ENCODE assay signal across 27 cellular contexts in genomic region chr20:56409946-56410345, GRCh38. TPM values are rescaled to one million over a fixed set of nuclear protein-coding genes. Genes with fewer than 3 reads are reported as not detected.
DNase-seq lines count a peak whose midpoint lies in the region; ATAC-seq and TF ChIP-seq lines count a peak whose summit lies in the region.
"Had no signal": no experiment of that assay in that cellular context is flagged by ENCODE, and none has a peak within 500 bp of the region (broad histone marks: within the 10 kb centered on the region; RNA-seq: fewer than 3 reads in every experiment).

No MANE protein-coding gene starts in this region.

- POLR2A ChIA-PET in CD8-positive, alpha-beta memory T cell (lab: Charles Lee), result interaction anchor here (0.6 kb wide), 1 partner anchor 26 kb away, joined by 3 read pairs; no protein-coding TSS in a partner anchor

- H3K36me3 Mint-ChIP-seq in activated T-cell treated with anti-CD3 and anti-CD28 coated beads, Interleukin-2, amount 50 U/mL, for 72 hours (ENCODE audit: insufficient read depth in 2 of 2), result peaks cover 20 to 49% of the 10 kb centered on the region in 2 donors
- peaks cover 0 to 55% (median 16%) of the 10 kb centered on the region in 3 donors for H3K36me3 Mint-ChIP-seq in CD8-positive, alpha-beta memory T cell

- no peak for TF ChIP-seq POLR2A in gastroesophageal sphincter (IDR thresholded peaks at IDR 0.05)
- no peak for TF ChIP-seq POLR2A in testis (IDR thresholded peaks at IDR 0.05)

- no peaks in the 10 kb centered on the region for H3K27me3 ChIP-seq in CD8-positive, alpha-beta memory T cell (ENCODE audit: insufficient read depth, low read length, poor library complexity, severe bottlenecking)
- H3K27me3 ChIP-seq in gastroesophageal sphincter, result no peaks in the 10 kb centered on the region
- H3K27me3 ChIP-seq in neutrophil, result no peaks in the 10 kb centered on the region
- H3K27me3 ChIP-seq in testis, result no peaks in the 10 kb centered on the region
- H3K27me3 ChIP-seq: MG63 had no signal

- 36 to 80% methylated on average over 1 of the region's 1 CpG for WGBS in gastroesophageal sphincter (ENCODE audit: low coverage in 1 of 2), 2 donors
- 61 to 76% methylated on average over 1 of the region's 1 CpG for WGBS in testis, 2 donors

- H3K27ac ChIP-seq in CD8-positive, alpha-beta memory T cell (ENCODE audit: low read depth, low read length), result no peak overlapping the region
- H3K27ac ChIP-seq in gastroesophageal sphincter, result peak overlapping the region in 3 of 4 donors; percentile 5 to 58 (median 33)
- H3K27ac ChIP-seq in neutrophil, result peak overlapping the region; percentile 97
- H3K27ac ChIP-seq in testis, result no peak overlapping the region
- H3K27ac ChIP-seq: parathyroid adenoma had no signal

- no peak for TF ChIP-seq CTCF in gastroesophageal sphincter (IDR thresholded peaks at IDR 0.05)
- TF ChIP-seq CTCF in neutrophil (IDR thresholded peaks at IDR 0.05), result no peak
- no peak for TF ChIP-seq CTCF in testis (IDR thresholded peaks at IDR 0.05)

- no peak overlapping the region for H3K4me3 ChIP-seq in CD8-positive, alpha-beta memory T cell (ENCODE audit: low read length)
- no peak overlapping the region for H3K4me3 ChIP-seq in gastroesophageal sphincter
- peak overlapping the region in 1 of 2 experiments; percentile 33 for H3K4me3 ChIP-seq in neutrophil (ENCODE audit: low read depth in 1 of 2, low read length in 1 of 2)
- H3K4me3 ChIP-seq in testis, result no peak overlapping the region
- H3K4me3 ChIP-seq: lung, MG63, skin epidermis had no signal

- no peak for ATAC-seq in activated T-cell treated with anti-CD3 and anti-CD28 coated beads, Interleukin-2, amount 50 U/mL, for 72 hours (replicated peaks in 1 of 2)
- no peak for ATAC-seq in gastroesophageal sphincter
- ATAC-seq: esophagus mucosa had no signal

- DNase-seq in activated T-cell treated with anti-CD3 and anti-CD28 coated beads, Interleukin-2, amount 50 U/mL, for 72 hours, result no peak
- no peak for DNase-seq in activated T-cell treated with anti-CD3 and anti-CD28 coated beads, Interleukin-2, amount 50 U/mL, for 1 hour
- no peak for DNase-seq in CD8-positive, alpha-beta memory T cell
- DNase-seq in GOT3 (lab: John Stamatoyannopoulos, UW) (no peak), NCI-H69 (lab: John Stamatoyannopoulos, UW) (no peak), testis (no peak)
- DNase-seq: ACHN; activated CD4-positive, alpha-beta T cell treated with anti-CD3 and anti-CD28 coated beads, Interleukin-2, amount 50 U/mL, for 48 hours; anterior cingulate cortex; central memory CD4-positive, alpha-beta T cell; DMS79; MG63; NCI-H146; NCI-H2171 treated with DMSO at 0.1 percent for 48 hours; NCI-H774; OCI-M1; SHP77 treated with DMSO at 0.1 percent for 48 hours; stimulated activated CD4-positive, alpha-beta T cell treated with anti-CD3 and anti-CD28 coated beads, Interleukin-2, amount 100 ng/mL, for 48 hours; T-helper 1 cell had no signal

- intact Hi-C loops in testis (cut with DNase I; ENCODE audit: low total_unique reads), result no loop called here

- no peaks in the 10 kb centered on the region for H3K27me3 Mint-ChIP-seq in activated T-cell treated with anti-CD3 and anti-CD28 coated beads, Interleukin-2, amount 50 U/mL, for 72 hours (ENCODE audit: low read depth)
- no peaks in the 10 kb centered on the region for H3K27me3 Mint-ChIP-seq in CD8-positive, alpha-beta memory T cell

- peaks cover 37% of the 10 kb centered on the region for H3K4me1 ChIP-seq in CD8-positive, alpha-beta memory T cell (ENCODE audit: insufficient read depth, low read length)
- H3K4me1 ChIP-seq in gastroesophageal sphincter, result peaks cover 0 to 25% (median 4%) of the 10 kb centered on the region in 3 donors
- peaks cover 62 to 65% of the 10 kb centered on the region in 2 experiments for H3K4me1 ChIP-seq in neutrophil (ENCODE audit: control insufficient read depth in 1 of 2, insufficient read depth in 1 of 2, low read depth in 1 of 2, low read length in 1 of 2)
- H3K4me1 ChIP-seq in testis, result peaks cover 13% of the 10 kb centered on the region
- H3K4me1 ChIP-seq: parathyroid adenoma had no signal

- CTCF ChIA-PET in CD8-positive, alpha-beta memory T cell (lab: Charles Lee), result interaction anchor here (2.3 kb wide), 1 partner anchor 20 kb away, joined by 6 read pairs; no protein-coding TSS in a partner anchor

- no peak for TF ChIP-seq EP300 in gastroesophageal sphincter (IDR thresholded peaks at IDR 0.05)

- H3K4me3 Mint-ChIP-seq in activated T-cell treated with anti-CD3 and anti-CD28 coated beads, Interleukin-2, amount 50 U/mL, for 72 hours, result peak overlapping the region in 1 of 2 donors; percentile 57
- no peak overlapping the region for H3K4me3 Mint-ChIP-seq in CD8-positive, alpha-beta memory T cell
- H3K4me3 Mint-ChIP-seq: activated T-helper 1 cell treated with anti-CD3 and anti-CD28 coated beads, Interleukin-12 subunit alpha, Interleukin-12 subunit beta, Interleukin-2, Interleukin-4 antibody, amounts not matched to agents 30 ng/mL and 10 ng/mL and 1 ng/mL, durations not matched to agents 14 hours and 24 hours and 36 hours had no signal

- peak overlapping the region; percentile 90 for H3K27ac Mint-ChIP-seq in activated T-cell treated with anti-CD3 and anti-CD28 coated beads, Interleukin-2, amount 50 U/mL, for 72 hours
- peak overlapping the region in 6 of 8 donors; percentile 10 to 84 (median 64) for H3K27ac Mint-ChIP-seq in CD8-positive, alpha-beta memory T cell
- H3K27ac Mint-ChIP-seq: activated T-helper 1 cell treated with anti-CD3 and anti-CD28 coated beads, Interleukin-12 subunit alpha, Interleukin-12 subunit beta, Interleukin-2, Interleukin-4 antibody, amounts not matched to agents 30 ng/mL and 10 ng/mL and 1 ng/mL, durations not matched to agents 14 hours and 24 hours and 36 hours had no signal

- peaks cover 61% of the 10 kb centered on the region for H3K4me1 Mint-ChIP-seq in activated T-cell treated with anti-CD3 and anti-CD28 coated beads, Interleukin-2, amount 50 U/mL, for 72 hours (ENCODE audit: low read depth)
- H3K4me1 Mint-ChIP-seq in CD8-positive, alpha-beta memory T cell, result peaks cover 32 to 50% (median 35%) of the 10 kb centered on the region in 3 donors

- H3K9me3 ChIP-seq in CD8-positive, alpha-beta memory T cell (ENCODE audit: low read length), result no peaks in the 10 kb centered on the region
- H3K9me3 ChIP-seq in gastroesophageal sphincter, result no peaks in the 10 kb centered on the region
- no peaks in the 10 kb centered on the region for H3K9me3 ChIP-seq in neutrophil
- no peaks in the 10 kb centered on the region for H3K9me3 ChIP-seq in testis
- H3K9me3 ChIP-seq: MG63 had no signal

- peaks cover 16% of the 10 kb centered on the region for H3K36me3 ChIP-seq in CD8-positive, alpha-beta memory T cell (ENCODE audit: insufficient read depth, low read length)
- peaks cover 0 to 47% of the 10 kb centered on the region in 2 donors for H3K36me3 ChIP-seq in gastroesophageal sphincter
- peaks cover 17% of the 10 kb centered on the region for H3K36me3 ChIP-seq in neutrophil
- no peaks in the 10 kb centered on the region for H3K36me3 ChIP-seq in testis (ENCODE audit: low read depth, missing control alignments)

- peaks cover 1 to 3% of the 10 kb centered on the region in 2 donors for H3K9me3 Mint-ChIP-seq in activated T-cell treated with anti-CD3 and anti-CD28 coated beads, Interleukin-2, amount 50 U/mL, for 72 hours
- no peaks in the 10 kb centered on the region for H3K9me3 Mint-ChIP-seq in CD8-positive, alpha-beta memory T cell

RNA-seq across cellular contexts. Expression of gene CASS4, which starts 2.1 kb away (rescaled TPM):
- 1 to 10 TPM; 3.5 to 6.9 TPM for total RNA-seq in activated T-cell treated with anti-CD3 and anti-CD28 coated beads, Interleukin-2, amount 50 U/mL, for 72 hours
- total RNA-seq in CD8-positive, alpha-beta memory T cell, result 1 to 10 TPM; 3.7 TPM
- polyA plus RNA-seq in CD8-positive, alpha-beta memory T cell, result 5.6 TPM
- total RNA-seq in gastroesophageal sphincter (1 to 10 TPM; 1.2 to 9.0 (median 4.4) TPM), testis (1 to 10 TPM in 1 of 2 donors, under 1 TPM in 1; 0.79 to 1.8 TPM)
- 0.92 TPM for polyA plus RNA-seq in testis (ENCODE audit: insufficient read depth, low read depth, low replicate concordance)
- total RNA-seq: glomerular endothelial cell had no signal

RNA-seq across cellular contexts. Expression of gene CSTF1, which starts 17.5 kb away (rescaled TPM):
- total RNA-seq in activated T-cell treated with anti-CD3 and anti-CD28 coated beads, Interleukin-2, amount 50 U/mL, for 72 hours, result 10 to 100 TPM; 63.7 to 74.5 TPM
- total RNA-seq in CD8-positive, alpha-beta memory T cell, result 10 to 100 TPM; 54.2 to 54.7 TPM
- polyA plus RNA-seq in CD8-positive, alpha-beta memory T cell, result 37.0 TPM
- 10 to 100 TPM; 15.3 to 33.1 (median 22.4) TPM for total RNA-seq in gastroesophageal sphincter
- 10 to 100 TPM; 41.8 to 53.3 TPM for total RNA-seq in testis
- 80.6 TPM for polyA plus RNA-seq in testis (ENCODE audit: insufficient read depth, low read depth, low replicate concordance)

RNA-seq across cellular contexts. Expression of gene AURKA, which starts 17.9 kb away (rescaled TPM):
- 100 to 1,000 TPM; 110 to 142 TPM for total RNA-seq in activated T-cell treated with anti-CD3 and anti-CD28 coated beads, Interleukin-2, amount 50 U/mL, for 72 hours
- total RNA-seq in CD8-positive, alpha-beta memory T cell, result 10 to 100 TPM; 49.2 to 50.8 TPM
- polyA plus RNA-seq in CD8-positive, alpha-beta memory T cell, result 1.7 TPM
- total RNA-seq in gastroesophageal sphincter, result 1 to 10 TPM in 3 of 4 donors, under 1 TPM in 1; 0.54 to 2.5 (median 1.6) TPM
- total RNA-seq in testis, result 10 to 100 TPM; 27.2 to 35.4 TPM
- 87.6 TPM for polyA plus RNA-seq in testis (ENCODE audit: insufficient read depth, low read depth, low replicate concordance)

RNA-seq across cellular contexts. Expression of gene FAM210B, which starts 51.2 kb away (rescaled TPM):
- total RNA-seq in activated T-cell treated with anti-CD3 and anti-CD28 coated beads, Interleukin-2, amount 50 U/mL, for 72 hours, result 1 to 10 TPM; 4.6 to 4.9 TPM
- total RNA-seq in CD8-positive, alpha-beta memory T cell, result 1 to 10 TPM; 6.3 to 6.7 TPM
- polyA plus RNA-seq in CD8-positive, alpha-beta memory T cell, result 31.8 TPM
- total RNA-seq in gastroesophageal sphincter (10 to 100 TPM; 57.4 to 79.9 (median 59.3) TPM), testis (10 to 100 TPM; 26.7 to 33.9 TPM)
- polyA plus RNA-seq in testis (ENCODE audit: insufficient read depth, low read depth, low replicate concordance), result 29.5 TPM

RNA-seq across cellular contexts. Expression of gene RTF2, which starts 58.5 kb away (rescaled TPM):
- 10 to 100 TPM; 80.8 to 82.7 TPM for total RNA-seq in activated T-cell treated with anti-CD3 and anti-CD28 coated beads, Interleukin-2, amount 50 U/mL, for 72 hours
- 10 to 100 TPM; 82.5 to 85.1 TPM for total RNA-seq in CD8-positive, alpha-beta memory T cell
- 121 TPM for polyA plus RNA-seq in CD8-positive, alpha-beta memory T cell
- total RNA-seq in gastroesophageal sphincter (10 to 100 TPM; 83.7 to 96.1 (median 90.3) TPM), testis (10 to 100 TPM; 76.4 to 80.4 TPM)
- 144 TPM for polyA plus RNA-seq in testis (ENCODE audit: insufficient read depth, low read depth, low replicate concordance)

Comparison
In these comparisons a context has a peak if more than half of its experiments do, and no peak if none do; other contexts are left out.
1. H3K27ac ChIP-seq: peak in gastroesophageal sphincter (3 of 4) and neutrophil (single experiment); none in CD8-positive, alpha-beta memory T cell (single experiment) and testis (0 of 2).
2. RNA of gene AURKA, which starts 17.9 kb away (total RNA-seq): 110 to 142 TPM in activated T-cell treated with anti-CD3 and anti-CD28 coated beads, Interleukin-2, amount 50 U/mL, for 72 hours, 49.2 to 50.8 TPM in CD8-positive, alpha-beta memory T cell and 27.2 to 35.4 TPM in testis; 0.54 to 2.5 TPM in gastroesophageal sphincter; every median in the first group is over 4 times any median in the second.